19 cellular contexts compared by ENCODE assay signal in genomic region chr10:128116187-128116586, GRCh38. TPM values are rescaled to one million over a fixed set of nuclear protein-coding genes. Genes with fewer than 3 reads are reported as not detected.
DNase-seq lines count a peak whose midpoint lies in the region; ATAC-seq, FAIRE-seq and TF ChIP-seq lines count a peak whose summit lies in the region.
"Had no signal": no experiment of that assay in that cellular context is flagged by ENCODE, and none has a peak within 500 bp of the region (broad histone marks: within the 10 kb centered on the region; RNA-seq: fewer than 3 reads in every experiment).

No MANE protein-coding gene starts in this region.

- H3K9me3 Mint-ChIP-seq in activated CD4-positive, alpha-beta memory T cell treated with anti-CD3 and anti-CD28 coated beads, Interleukin-2, amount 10 ng/mL, durations not matched to agents 7 days and 5 days: no peaks in the 10 kb centered on the region
- H3K9me3 Mint-ChIP-seq in activated CD4-positive, alpha-beta memory T cell treated with anti-CD3 and anti-CD28 coated beads for 36 hours: no peaks in the 10 kb centered on the region
- H3K9me3 Mint-ChIP-seq: CD8-positive, alpha-beta T cell; H9; HFFc6 had no signal

- POLR2A ChIA-PET in activated CD4-positive, alpha-beta memory T cell treated with anti-CD3 and anti-CD28 coated beads, Interleukin-2, amount 10 ng/mL, durations not matched to agents 7 days and 5 days (lab: Charles Lee): interaction anchor here (0.8 to 7.4 kb wide), 8 partner anchors 9 to 160 kb away, joined by 3 to 84 read pairs (median 4); partner anchors contain the start of gene MKI67
- POLR2A ChIA-PET in activated CD4-positive, alpha-beta memory T cell treated with anti-CD3 and anti-CD28 coated beads for 36 hours (lab: Charles Lee): interaction anchor here (1.2 kb wide), 1 partner anchor 13 kb away, joined by 3 read pairs; no protein-coding TSS in a partner anchor
- POLR2A ChIA-PET in HEK293 (lab: Yijun Ruan, JAX): interaction anchor here (0.8 kb wide), 1 partner anchor 10 kb away, joined by 3 read pairs; the partner anchor contains the start of gene MKI67
- POLR2A ChIA-PET in RWPE1 (lab: Yijun Ruan, JAX; ENCODE audit: low non-redundant PET): no interaction called here

- no peaks in the 10 kb centered on the region for H3K4me1 ChIP-seq in HEK293 (ENCODE audit: control insufficient read depth, insufficient read depth, low read length)
- H3K4me1 ChIP-seq: Caco-2 had no signal

- peaks cover 88 to 97% of the 10 kb centered on the region in 2 experiments for H3K36me3 ChIP-seq in HEK293 (ENCODE audit: control insufficient read depth in 2 of 2, insufficient read depth in 1 of 2, low read length in 2 of 2)

- TF ChIP-seq CTCF in HEK293 (tag by site-specific recombination; IDR thresholded peaks at IDR 0.05) (no peak), RWPE1 (conservative IDR thresholded peaks at IDR 0.05; ENCODE audit: low read depth) (no peak)

- H3K4me1 Mint-ChIP-seq in activated CD4-positive, alpha-beta memory T cell treated with anti-CD3 and anti-CD28 coated beads, Interleukin-2, amount 10 ng/mL, durations not matched to agents 7 days and 5 days: peaks cover 37% of the 10 kb centered on the region
- H3K4me1 Mint-ChIP-seq in activated CD4-positive, alpha-beta memory T cell treated with anti-CD3 and anti-CD28 coated beads for 36 hours (ENCODE audit: low read depth): peaks cover 4% of the 10 kb centered on the region
- H3K4me1 Mint-ChIP-seq: H9 had no signal

- TF ChIP-seq POLR2A in GM12891 (IDR thresholded peaks at IDR 0.05; ENCODE audit: low read depth, low read length): no peak

- FAIRE-seq in GM12891 (lab: Jason Lieb, UNC): peak; percentile 23
- FAIRE-seq: G401.6, GM18507 had no signal

- peak overlapping the region; percentile 23 for H3K27ac Mint-ChIP-seq in activated CD4-positive, alpha-beta memory T cell treated with anti-CD3 and anti-CD28 coated beads, Interleukin-2, amount 10 ng/mL, durations not matched to agents 7 days and 5 days
- no peak overlapping the region for H3K27ac Mint-ChIP-seq in activated CD4-positive, alpha-beta memory T cell treated with anti-CD3 and anti-CD28 coated beads for 36 hours
- H3K27ac Mint-ChIP-seq: CD8-positive, alpha-beta T cell; H9; HFFc6 had no signal

- no peak for ATAC-seq in esophagus mucosa
- ATAC-seq: CD8-positive, alpha-beta T cell; HCT116 had no signal

- CTCF ChIA-PET in activated CD4-positive, alpha-beta memory T cell treated with anti-CD3 and anti-CD28 coated beads, Interleukin-2, amount 10 ng/mL, durations not matched to agents 7 days and 5 days (lab: Charles Lee): interaction anchor here (1.0 to 2.1 kb wide), 5 partner anchors 13 to 47 kb away, joined by 3 to 6 read pairs (median 4); no protein-coding TSS in a partner anchor
- CTCF ChIA-PET in activated CD4-positive, alpha-beta memory T cell treated with anti-CD3 and anti-CD28 coated beads for 36 hours (lab: Charles Lee): interaction anchor here (1.3 to 1.6 kb wide), 2 partner anchors 34 to 81 kb away, joined by 3 to 4 read pairs; no protein-coding TSS in a partner anchor
- CTCF ChIA-PET in HEK293 (lab: Yijun Ruan, JAX): interaction anchor here (0.6 to 2.5 kb wide), 7 partner anchors 8 to 47 kb away, joined by 3 to 9 read pairs (median 6); partner anchors contain the start of gene MKI67
- CTCF ChIA-PET in RWPE1 (lab: Yijun Ruan, JAX): interaction anchor here (0.7 kb wide), 1 partner anchor 9 kb away, joined by 4 read pairs; no protein-coding TSS in a partner anchor

- no peaks in the 10 kb centered on the region for H3K9me3 ChIP-seq in HEK293 (ENCODE audit: control insufficient read depth, insufficient read depth, low read depth, low read length)
- H3K9me3 ChIP-seq: Caco-2 had no signal

- H3K4me3 ChIP-seq in HEK293 (ENCODE audit: low read depth, low read length): no peak overlapping the region
- H3K4me3 ChIP-seq: GM23248 had no signal

- no peak for DNase-seq in activated CD4-positive, alpha-beta memory T cell treated with anti-CD3 and anti-CD28 coated beads, Interleukin-2, amount 10 ng/mL, durations not matched to agents 7 days and 5 days
- DNase-seq in activated CD4-positive, alpha-beta memory T cell treated with anti-CD3 and anti-CD28 coated beads for 36 hours: no peak
- DNase-seq in GM12891 (ENCODE audit: insufficient read length, low spot score): no peak
- DNase-seq in epithelial cell of prostate (ENCODE audit: low read depth, low spot score): no peak
- no peak for DNase-seq in RWPE1 (ENCODE audit: low spot score)
- no peak for DNase-seq in OCI-M1 (lab: John Stamatoyannopoulos, UW)
- DNase-seq: C1 segment of cervical spinal cord; Caco-2; CD8-positive, alpha-beta T cell; DMS153; DND-41; H9 had no signal

- no peak overlapping the region for H3K4me3 Mint-ChIP-seq in activated CD4-positive, alpha-beta memory T cell treated with anti-CD3 and anti-CD28 coated beads, Interleukin-2, amount 10 ng/mL, durations not matched to agents 7 days and 5 days
- H3K4me3 Mint-ChIP-seq in activated CD4-positive, alpha-beta memory T cell treated with anti-CD3 and anti-CD28 coated beads for 36 hours: no peak overlapping the region
- H3K4me3 Mint-ChIP-seq: CD8-positive, alpha-beta T cell; H9; HFFc6 had no signal

- H3K27ac ChIP-seq in HEK293 (ENCODE audit: extremely low read depth, low read depth, low read length): no peak overlapping the region
- H3K27ac ChIP-seq in epithelial cell of prostate: peak overlapping the region; percentile 1
- no peak overlapping the region for H3K27ac ChIP-seq in RWPE1
- H3K27ac ChIP-seq: GM23248 had no signal

- intact Hi-C loops in activated CD4-positive, alpha-beta memory T cell treated with anti-CD3 and anti-CD28 coated beads for 36 hours (cut with micrococcal nuclease): no loop called here

- H3K36me3 Mint-ChIP-seq in activated CD4-positive, alpha-beta memory T cell treated with anti-CD3 and anti-CD28 coated beads, Interleukin-2, amount 10 ng/mL, durations not matched to agents 7 days and 5 days (ENCODE audit: low read depth): peaks cover 91% of the 10 kb centered on the region
- peaks cover 85% of the 10 kb centered on the region for H3K36me3 Mint-ChIP-seq in activated CD4-positive, alpha-beta memory T cell treated with anti-CD3 and anti-CD28 coated beads for 36 hours
- H3K36me3 Mint-ChIP-seq: CD8-positive, alpha-beta T cell had no signal

- no peaks in the 10 kb centered on the region for H3K27me3 Mint-ChIP-seq in activated CD4-positive, alpha-beta memory T cell treated with anti-CD3 and anti-CD28 coated beads, Interleukin-2, amount 10 ng/mL, durations not matched to agents 7 days and 5 days
- no peaks in the 10 kb centered on the region for H3K27me3 Mint-ChIP-seq in activated CD4-positive, alpha-beta memory T cell treated with anti-CD3 and anti-CD28 coated beads for 36 hours

TF ChIP-seq in GM12891, 5 proteins besides CTCF, POLR2A, EP300 and RAD21:
- TF ChIP-seq POU2F2 (IDR thresholded peaks at IDR 0.05; ENCODE audit: low read depth, low read length) (no peak), TAF1 (IDR thresholded peaks at IDR 0.05; ENCODE audit: low read depth, low read length) (no peak), SPI1 (IDR thresholded peaks at IDR 0.05; ENCODE audit: low read depth, low read length) (no peak), POLR2AphosphoS5 (IDR thresholded peaks at IDR 0.05; ENCODE audit: low read depth, low read length) (no peak), PAX5 (IDR thresholded peaks at IDR 0.05; ENCODE audit: insufficient read depth, low read length, severe bottlenecking) (no peak)

TF ChIP-seq in HEK293, 187 proteins besides CTCF, POLR2A, EP300 and RAD21:
- TF ChIP-seq ZNF133 (tag by site-specific recombination; IDR thresholded peaks at IDR 0.05) (peak; percentile 58; the same call in 1 of the 2 replicates), ZNF24 (tag by site-specific recombination; IDR thresholded peaks at IDR 0.05) (no peak)

RNA-seq across cellular contexts. Expression of gene MKI67, which starts 10.0 kb away (rescaled TPM):
- total RNA-seq in activated CD4-positive, alpha-beta memory T cell treated with anti-CD3 and anti-CD28 coated beads, Interleukin-2, amount 10 ng/mL, durations not matched to agents 7 days and 5 days: 100 to 1,000 TPM; 253 to 272 TPM
- total RNA-seq in activated CD4-positive, alpha-beta memory T cell treated with anti-CD3 and anti-CD28 coated beads for 36 hours: 100 to 1,000 TPM; 223 to 241 TPM
- 40.2 TPM for polyA plus RNA-seq in GM12891 (2012; ENCODE audit: low read depth, missing spikeins)
- 51.7 TPM for total RNA-seq in esophagus mucosa
